ENCODE assay signal across 8 cellular contexts in the genomic region with DNA sequence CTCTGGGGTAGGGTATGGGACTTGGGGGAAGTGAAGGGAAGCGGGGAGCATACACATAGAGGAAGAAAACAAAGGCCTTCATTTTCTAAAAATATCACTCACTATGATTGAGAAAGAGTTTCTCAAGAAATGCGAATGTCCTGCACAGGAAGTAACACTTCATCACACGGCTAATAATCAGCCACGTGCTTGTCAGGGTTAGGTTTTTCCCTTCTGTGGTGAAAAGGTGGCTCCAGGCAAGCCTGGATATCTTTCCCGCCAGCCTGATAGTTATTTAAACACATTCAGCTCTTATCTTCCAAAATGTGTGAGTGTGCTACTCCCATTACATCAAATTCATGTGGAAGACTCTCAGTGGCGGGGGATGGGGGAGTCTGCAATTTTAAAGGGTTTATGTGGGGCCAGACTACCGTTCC.
DNase-seq lines count a peak whose midpoint lies in the region; ATAC-seq and TF ChIP-seq lines count a peak whose summit lies in the region.

No MANE protein-coding gene starts in this region.

- H3K4me3 ChIP-seq in Peyer's patch (no peak overlapping the region), lung (no peak overlapping the region)

- H3K27ac Mint-ChIP-seq in activated naive CD4-positive, alpha-beta T cell treated with anti-CD3 and anti-CD28 coated beads, Interleukin-2, amount 10 ng/mL, durations not matched to agents 7 days and 5 days: no peak overlapping the region

- H3K36me3 Mint-ChIP-seq in activated naive CD4-positive, alpha-beta T cell treated with anti-CD3 and anti-CD28 coated beads, Interleukin-2, amount 10 ng/mL, durations not matched to agents 7 days and 5 days: no peaks in the 10 kb centered on the region

- CTCF ChIA-PET in activated naive CD4-positive, alpha-beta T cell treated with anti-CD3 and anti-CD28 coated beads, Interleukin-2, amount 10 ng/mL, durations not matched to agents 7 days and 5 days (lab: Charles Lee): interaction anchor here (0.6 to 3.1 kb wide), 7 partner anchors 28 to 906 kb away, joined by 3 to 14 read pairs (median 7); no protein-coding TSS in a partner anchor

- H3K4me3 Mint-ChIP-seq in activated naive CD4-positive, alpha-beta T cell treated with anti-CD3 and anti-CD28 coated beads, Interleukin-2, amount 10 ng/mL, durations not matched to agents 7 days and 5 days: no peak overlapping the region

- H3K9me3 Mint-ChIP-seq in activated naive CD4-positive, alpha-beta T cell treated with anti-CD3 and anti-CD28 coated beads, Interleukin-2, amount 10 ng/mL, durations not matched to agents 7 days and 5 days: no peaks in the 10 kb centered on the region

- H3K27me3 ChIP-seq in Peyer's patch: no peaks in the 10 kb centered on the region
- H3K27me3 ChIP-seq in lung (ENCODE audit: control insufficient read depth, insufficient read depth): no peaks in the 10 kb centered on the region

- DNase-seq in Peyer's patch: peak in 1 of 3 donors; percentile 38
- DNase-seq in lung (ENCODE audit: low spot score): no peak
- DNase-seq in SHP77 treated with DMSO at 0.1 percent for 48 hours (lab: John Stamatoyannopoulos, UW): no peak
- no peak for DNase-seq in activated naive CD4-positive, alpha-beta T cell treated with anti-CD3 and anti-CD28 coated beads, Interleukin-2, amount 10 ng/mL, durations not matched to agents 7 days and 5 days
- DNase-seq in left colon: no peak
- DNase-seq in middle frontal gyrus (ENCODE audit: extremely low spot score, low spot score): no peak

- peaks cover 20% of the 10 kb centered on the region for H3K4me1 Mint-ChIP-seq in activated naive CD4-positive, alpha-beta T cell treated with anti-CD3 and anti-CD28 coated beads, Interleukin-2, amount 10 ng/mL, durations not matched to agents 7 days and 5 days

- 28 to 36% methylated on average over 7 of the region's 7 CpGs for WGBS in lung, 2 donors

- H3K9me3 ChIP-seq in Peyer's patch (no peaks in the 10 kb centered on the region), lung (ENCODE audit: control insufficient read depth in 2 of 2, insufficient read depth in 1 of 2, low read length in 1 of 2) (peaks cover 0 to 2% of the 10 kb centered on the region in 2 donors)

- H3K36me3 ChIP-seq in Peyer's patch (no peaks in the 10 kb centered on the region), lung (ENCODE audit: control insufficient read depth in 2 of 2, insufficient read depth in 2 of 2, low read length in 2 of 2) (no peaks in the 10 kb centered on the region)

- TF ChIP-seq CTCF in Peyer's patch (IDR thresholded peaks at IDR 0.05) (no peak), lung (IDR thresholded peaks at IDR 0.05; ENCODE audit: control extremely low read depth, extremely low read depth) (no peak)

- no peaks in the 10 kb centered on the region for H3K27me3 Mint-ChIP-seq in activated naive CD4-positive, alpha-beta T cell treated with anti-CD3 and anti-CD28 coated beads, Interleukin-2, amount 10 ng/mL, durations not matched to agents 7 days and 5 days

- intact Hi-C loops in left colon (cut with DNase I, micrococcal nuclease): no loop called here

- H3K27ac ChIP-seq in Peyer's patch (peak overlapping the region; percentile 65 to 80 (median 80)), lung (ENCODE audit: low read depth in 1 of 2, low read length in 1 of 2) (peak overlapping the region; percentile 70 to 83)

- peaks cover 0 to 7% (median 1%) of the 10 kb centered on the region in 4 donors for H3K4me1 ChIP-seq in Peyer's patch
- peaks cover 3 to 11% of the 10 kb centered on the region in 2 donors for H3K4me1 ChIP-seq in lung (ENCODE audit: control insufficient read depth in 2 of 2, insufficient read depth in 2 of 2, low read length in 2 of 2)

- TF ChIP-seq POLR2A in Peyer's patch (IDR thresholded peaks at IDR 0.05): no peak

- ATAC-seq in GM18511 (IDR thresholded peaks at IDR 0.05; ENCODE audit: unreplicated experiment) (peak; percentile 46), HG02870 (IDR thresholded peaks at IDR 0.05; ENCODE audit: unreplicated experiment) (peak; percentile 35), lung (ENCODE audit: insufficient read depth, low FRiP score) (peak; percentile 63), left colon (no peak)
